Comparison of ENCODE assay signal across 8 cellular contexts in the genomic region with DNA sequence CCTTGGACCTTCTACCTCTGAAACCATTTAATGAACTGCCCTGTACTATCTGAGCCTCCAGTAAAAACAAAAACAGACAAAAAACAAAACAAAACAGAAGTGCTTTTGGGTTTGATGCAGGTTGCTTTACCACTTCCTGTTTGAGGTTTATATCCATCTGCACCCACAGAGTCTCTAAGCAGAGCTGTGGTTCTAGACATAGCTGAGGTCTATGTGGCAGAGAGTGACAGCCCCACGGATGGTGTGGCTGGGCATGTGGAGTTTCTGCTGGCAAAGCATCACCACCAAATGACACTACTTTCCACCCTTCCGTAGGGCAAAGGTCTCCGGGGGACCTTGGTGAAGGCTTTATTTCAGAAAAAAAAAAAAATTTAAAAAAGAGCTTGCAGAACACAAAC.
A peak's percentile ranks its signal among the peaks of the same experiment; 100 is the strongest.
DNase-seq lines count a peak whose midpoint lies in the region; ATAC-seq and TF ChIP-seq lines count a peak whose summit lies in the region.

No MANE protein-coding gene starts in this region.

- H3K27ac ChIP-seq in thymus (ENCODE audit: low read depth) (peak overlapping the region; percentile 74), osteoblast (ENCODE audit: low read depth, low read length) (no peak overlapping the region)

- no peaks in the 10 kb centered on the region for H4K20me1 ChIP-seq in osteoblast (ENCODE audit: insufficient read depth, low read length)

- no peak for TF ChIP-seq CTCF in GM10266 (IDR thresholded peaks at IDR 0.05; ENCODE audit: control insufficient read depth, insufficient read depth, low read depth, missing control alignments)
- no peak for TF ChIP-seq CTCF in osteoblast (IDR thresholded peaks at IDR 0.05; ENCODE audit: extremely low read depth, low read depth, low read length)

- no peaks in the 10 kb centered on the region for H3K36me3 ChIP-seq in thymus (ENCODE audit: control insufficient read depth, insufficient read depth)
- H3K36me3 ChIP-seq in osteoblast (ENCODE audit: insufficient read depth, low read length) = no peaks in the 10 kb centered on the region

- H3K9me3 Mint-ChIP-seq in activated CD8-positive, alpha-beta T cell treated with anti-CD3 and anti-CD28 coated beads, Interleukin-2, amount 10 ng/mL, durations not matched to agents 7 days and 5 days (ENCODE audit: insufficient read depth) = no peaks in the 10 kb centered on the region

- no peak overlapping the region for H2AFZ ChIP-seq in osteoblast (ENCODE audit: low read length)

- DNase-seq in cardiac septum (ENCODE audit: low spot score) = peak; percentile 20
- DNase-seq in left ventricle myocardium superior = no peak
- DNase-seq in activated CD8-positive, alpha-beta T cell treated with anti-CD3 and anti-CD28 coated beads, Interleukin-2, amount 10 ng/mL, durations not matched to agents 7 days and 5 days = peak; percentile 54
- no peak for DNase-seq in GM10266 (ENCODE audit: extremely low spot score)
- no peak for DNase-seq in osteoblast (ENCODE audit: insufficient read length, low spot score, missing footprints)
- no peak for DNase-seq in left lobe of liver (ENCODE audit: low spot score)

- H3K36me3 Mint-ChIP-seq in activated CD8-positive, alpha-beta T cell treated with anti-CD3 and anti-CD28 coated beads, Interleukin-2, amount 10 ng/mL, durations not matched to agents 7 days and 5 days (ENCODE audit: low read depth) = no peaks in the 10 kb centered on the region

- POLR2A ChIA-PET in activated CD8-positive, alpha-beta T cell treated with anti-CD3 and anti-CD28 coated beads, Interleukin-2, amount 10 ng/mL, durations not matched to agents 7 days and 5 days (lab: Charles Lee) = no interaction called here

- peak overlapping the region; percentile 4 for H3K4me3 ChIP-seq in thymus (ENCODE audit: low read length)
- no peak overlapping the region for H3K4me3 ChIP-seq in osteoblast (ENCODE audit: insufficient read depth, low read length)

- H3K27me3 Mint-ChIP-seq in activated CD8-positive, alpha-beta T cell treated with anti-CD3 and anti-CD28 coated beads, Interleukin-2, amount 10 ng/mL, durations not matched to agents 7 days and 5 days (ENCODE audit: low read depth) = peaks cover 13% of the 10 kb centered on the region

- peak overlapping the region; percentile 23 for H3K27ac Mint-ChIP-seq in activated CD8-positive, alpha-beta T cell treated with anti-CD3 and anti-CD28 coated beads, Interleukin-2, amount 10 ng/mL, durations not matched to agents 7 days and 5 days

- H3K4me1 ChIP-seq in thymus (ENCODE audit: control insufficient read depth, insufficient read depth, low read length) (peaks cover 44% of the 10 kb centered on the region), osteoblast (ENCODE audit: insufficient read depth, low read length) (no peaks in the 10 kb centered on the region)

- H3K4me2 ChIP-seq in osteoblast (ENCODE audit: insufficient read depth, low read length) = no peak overlapping the region

- H3K9me3 ChIP-seq in thymus (ENCODE audit: control insufficient read depth) (no peaks in the 10 kb centered on the region), osteoblast (ENCODE audit: low read depth, low read length) (no peaks in the 10 kb centered on the region)

- peak overlapping the region; percentile 4 for H3K4me3 Mint-ChIP-seq in activated CD8-positive, alpha-beta T cell treated with anti-CD3 and anti-CD28 coated beads, Interleukin-2, amount 10 ng/mL, durations not matched to agents 7 days and 5 days

- WGBS in thymus = 4% methylated on average over 3 of the region's 3 CpGs

- intact Hi-C loops in cardiac septum (cut with DNase I) = no loop called here
- intact Hi-C loops in left ventricle myocardium superior (cut with micrococcal nuclease) = no loop called here

- H3K4me1 Mint-ChIP-seq in activated CD8-positive, alpha-beta T cell treated with anti-CD3 and anti-CD28 coated beads, Interleukin-2, amount 10 ng/mL, durations not matched to agents 7 days and 5 days (ENCODE audit: low read depth) = peaks cover 30% of the 10 kb centered on the region

- H3K27me3 ChIP-seq in thymus (ENCODE audit: control insufficient read depth, insufficient read depth) (no peaks in the 10 kb centered on the region), osteoblast (ENCODE audit: insufficient read depth, low read length) (no peaks in the 10 kb centered on the region)

- ATAC-seq in left ventricle myocardium superior (no peak), HG03280 (IDR thresholded peaks at IDR 0.05; ENCODE audit: unreplicated experiment) (peak; percentile 90), left lobe of liver (no peak)
- peak; percentile 87 for ATAC-seq in activated CD8-positive, alpha-beta T cell treated with anti-CD3 and anti-CD28 coated beads, Interleukin-2, amount 10 ng/mL, durations not matched to agents 7 days and 5 days

- CTCF ChIA-PET in activated CD8-positive, alpha-beta T cell treated with anti-CD3 and anti-CD28 coated beads, Interleukin-2, amount 10 ng/mL, durations not matched to agents 7 days and 5 days (lab: Charles Lee) = interaction anchor here (0.8 to 1.3 kb wide), 4 partner anchors 9 to 19 kb away, joined by 3 to 4 read pairs (median 4); no protein-coding TSS in a partner anchor

- no peaks in the 10 kb centered on the region for H3K79me2 ChIP-seq in osteoblast (ENCODE audit: insufficient read depth, low read length)

Comparison
In these comparisons a context has a peak if more than half of its experiments do, and no peak if none do; other contexts are left out.
1. DNase-seq: peak in cardiac septum (single experiment) and activated CD8-positive, alpha-beta T cell treated with anti-CD3 and anti-CD28 coated beads, Interleukin-2, amount 10 ng/mL, durations not matched to agents 7 days and 5 days (single experiment); none in left ventricle myocardium superior (single experiment), GM10266 (single experiment), osteoblast (single experiment) and left lobe of liver (single experiment).
2. ATAC-seq: peak in HG03280 (single experiment) and activated CD8-positive, alpha-beta T cell treated with anti-CD3 and anti-CD28 coated beads, Interleukin-2, amount 10 ng/mL, durations not matched to agents 7 days and 5 days (single experiment); none in left ventricle myocardium superior (single experiment) and left lobe of liver (single experiment).